In genomic region chr14:50354527-50354926, GRCh38 we compare ENCODE assay signal across 23 cellular contexts. TPM values are rescaled to one million over a fixed set of nuclear protein-coding genes. Genes with fewer than 3 reads are reported as not detected.
DNase-seq lines count a peak whose midpoint lies in the region; ATAC-seq and TF ChIP-seq lines count a peak whose summit lies in the region.
"Had no signal": no experiment of that assay in that cellular context is flagged by ENCODE, and none has a peak within 500 bp of the region (broad histone marks: within the 10 kb centered on the region; RNA-seq: fewer than 3 reads in every experiment).

No MANE protein-coding gene starts in this region.

- H2AFZ ChIP-seq in SK-N-SH (ENCODE audit: low read depth) (no peak overlapping the region), GM23338 (no peak overlapping the region)

- TF ChIP-seq EP300 in SK-N-SH (IDR thresholded peaks at IDR 0.05; ENCODE audit: borderline replicate concordance in 1 of 2, low read depth in 1 of 2, low read length in 1 of 2), result no peak

- H3K9me2 ChIP-seq in SK-N-SH (no peaks in the 10 kb centered on the region), GM23338 (ENCODE audit: insufficient read depth) (no peaks in the 10 kb centered on the region)

- TF ChIP-seq CTCF in SK-N-SH (IDR thresholded peaks at IDR 0.05) (no peak), choroid plexus epithelial cell (conservative IDR thresholded peaks at IDR 0.05; ENCODE audit: low read depth, low read length) (no peak), GM23338 (conservative IDR thresholded peaks at IDR 0.05; ENCODE audit: low read depth in 2 of 2) (no peak)

- ATAC-seq in SK-N-SH treated with all-trans-retinoic acid at 6 μM for 48 hours (peak; percentile 60; the same call in 2 of the 3 replicates), HG03432 (IDR thresholded peaks at IDR 0.05; ENCODE audit: unreplicated experiment) (no peak), GM23338 (no peak)
- ATAC-seq: GM12878, HCT116, HepG2 had no signal

- H3K36me3 ChIP-seq in SK-N-SH (replicated peaks in 1 of 2; ENCODE audit: control insufficient read depth in 1 of 2, insufficient read depth in 2 of 2, low read length in 1 of 2) (peaks cover 0 to 3% of the 10 kb centered on the region in 2 experiments), GM23338 (ENCODE audit: insufficient read depth) (no peaks in the 10 kb centered on the region)
- H3K36me3 ChIP-seq: BE2C had no signal

- DNase-seq in SK-N-SH (no peak), NCI-H2171 (lab: John Stamatoyannopoulos, UW) (peak; percentile 61), choroid plexus epithelial cell (ENCODE audit: low read depth) (peak; percentile 76), foreskin melanocyte (no peak), GM23338 (ENCODE audit: low spot score) (no peak)
- no peak for DNase-seq in T-helper 2 cell treated with Interferon-gamma antibody and Interleukin-4, amounts not matched to agents 5 μg/mL and 100 μg/mL, for 36 hours (ENCODE audit: low spot score)
- DNase-seq: BE2C; Caco-2; CD4-positive, CD25-positive, alpha-beta regulatory T cell; GF-D8; GOT3; KG1; NCI-H1436 treated with DMSO at 0.1 percent for 48 hours; NCI-H2029; NCI-H748 treated with DMSO at 0.1 percent for 48 hours; RPMI8226; SHP77 treated with DMSO at 0.1 percent for 48 hours; T-helper 1 cell had no signal

- no peak overlapping the region for H3K4me2 ChIP-seq in SK-N-SH
- no peak overlapping the region for H3K4me2 ChIP-seq in GM23338

- H3F3A ChIP-seq in SK-N-SH (replicated peaks; ENCODE audit: insufficient read depth) (no peaks in the 10 kb centered on the region), GM23338 (replicated peaks; ENCODE audit: low read depth) (no peaks in the 10 kb centered on the region)

- 45% methylated on average over 1 of the region's 1 CpG for WGBS in SK-N-SH (ENCODE audit: low lambda C conversion rate)

- CTCF ChIA-PET in SK-N-SH (lab: Yijun Ruan, JAX), result interaction anchor here (0.7 to 1.6 kb wide), 3 partner anchors 10 to 42 kb away, joined by 3 to 5 read pairs (median 3); partner anchors contain the start of gene CDKL1

- no peaks in the 10 kb centered on the region; the same call in 1 of the 3 replicates for H3K4me1 Mint-ChIP-seq in GM23338
- H3K4me1 Mint-ChIP-seq in T-helper 2 cell treated with Interferon-gamma antibody and Interleukin-4, amounts not matched to agents 5 μg/mL and 100 μg/mL, for 36 hours (ENCODE audit: low read depth), result no peaks in the 10 kb centered on the region

- no peaks in the 10 kb centered on the region for H3K9me3 ChIP-seq in SK-N-SH
- H3K9me3 ChIP-seq: BE2C, Caco-2 had no signal

- H3K4me3 ChIP-seq in SK-N-SH (ENCODE audit: low read depth in 2 of 2, low read length in 1 of 2) (no peak overlapping the region), choroid plexus epithelial cell (ENCODE audit: low read depth, low read length) (no peak overlapping the region), GM23338 (no peak overlapping the region)
- H3K4me3 ChIP-seq: GM12878 had no signal

- no peaks in the 10 kb centered on the region for H3K9me3 Mint-ChIP-seq in GM23338
- H3K9me3 Mint-ChIP-seq in T-helper 2 cell treated with Interferon-gamma antibody and Interleukin-4, amounts not matched to agents 5 μg/mL and 100 μg/mL, for 36 hours, result no peaks in the 10 kb centered on the region

- no peaks in the 10 kb centered on the region for H4K20me1 ChIP-seq in SK-N-SH (ENCODE audit: insufficient read depth)
- no peaks in the 10 kb centered on the region for H4K20me1 ChIP-seq in GM23338 (replicated peaks; ENCODE audit: insufficient read depth)

- no peaks in the 10 kb centered on the region for H3K79me2 ChIP-seq in SK-N-SH (ENCODE audit: insufficient read depth)
- no peaks in the 10 kb centered on the region for H3K79me2 ChIP-seq in GM23338 (replicated peaks; ENCODE audit: insufficient read depth)

- no peak for TF ChIP-seq RAD21 in SK-N-SH (IDR thresholded peaks at IDR 0.05; ENCODE audit: low read length)

- no peak overlapping the region for H3K9ac ChIP-seq in SK-N-SH

- H3K36me3 Mint-ChIP-seq in GM23338 (ENCODE audit: low read depth), result no peaks in the 10 kb centered on the region
- peaks cover 25% of the 10 kb centered on the region for H3K36me3 Mint-ChIP-seq in T-helper 2 cell treated with Interferon-gamma antibody and Interleukin-4, amounts not matched to agents 5 μg/mL and 100 μg/mL, for 36 hours (ENCODE audit: low read depth)

- H3K4me1 ChIP-seq in SK-N-SH (ENCODE audit: control insufficient read depth in 1 of 2, insufficient read depth in 2 of 2, low read depth in 1 of 2, low read length in 1 of 2) (no peaks in the 10 kb centered on the region; a peak in 1 of 4 replicates), GM23338 (ENCODE audit: insufficient read depth) (no peaks in the 10 kb centered on the region)
- H3K4me1 ChIP-seq: BE2C, Caco-2 had no signal

- H3K27ac Mint-ChIP-seq in GM23338, result no peak overlapping the region
- H3K27ac Mint-ChIP-seq in T-helper 2 cell treated with Interferon-gamma antibody and Interleukin-4, amounts not matched to agents 5 μg/mL and 100 μg/mL, for 36 hours, result no peak overlapping the region
- H3K27ac Mint-ChIP-seq: CD4-positive, CD25-positive, alpha-beta regulatory T cell had no signal

- H3K27me3 ChIP-seq in SK-N-SH (ENCODE audit: insufficient read depth) (no peaks in the 10 kb centered on the region), GM23338 (ENCODE audit: insufficient read depth) (no peaks in the 10 kb centered on the region)
- H3K27me3 ChIP-seq: BE2C had no signal

- H3K27ac ChIP-seq in SK-N-SH (ENCODE audit: low read depth in 2 of 2, low read length in 1 of 2), result no peak overlapping the region
- no peak overlapping the region for H3K27ac ChIP-seq in GM23338 (ENCODE audit: low read depth)

- H3K4me3 Mint-ChIP-seq in GM23338, result no peak overlapping the region
- no peak overlapping the region for H3K4me3 Mint-ChIP-seq in T-helper 2 cell treated with Interferon-gamma antibody and Interleukin-4, amounts not matched to agents 5 μg/mL and 100 μg/mL, for 36 hours
- H3K4me3 Mint-ChIP-seq: CD4-positive, CD25-positive, alpha-beta regulatory T cell had no signal

- POLR2A ChIA-PET in SK-N-SH (lab: Yijun Ruan, JAX), result no interaction called here

- no peaks in the 10 kb centered on the region for H3K27me3 Mint-ChIP-seq in GM23338 (ENCODE audit: insufficient read depth, low read depth, poor library complexity)
- H3K27me3 Mint-ChIP-seq in T-helper 2 cell treated with Interferon-gamma antibody and Interleukin-4, amounts not matched to agents 5 μg/mL and 100 μg/mL, for 36 hours (ENCODE audit: low read depth), result no peaks in the 10 kb centered on the region
- H3K27me3 Mint-ChIP-seq: CD4-positive, CD25-positive, alpha-beta regulatory T cell had no signal

TF ChIP-seq in SK-N-SH treated with all-trans-retinoic acid at 6 μM for 48 hours, 23 proteins besides CTCF, POLR2A, EP300 and RAD21 (continues in another document):
- TF ChIP-seq CSDC2 (CRISPR knock-in tag; IDR thresholded peaks at IDR 0.05) (no peak), ZFP30 (CRISPR knock-in tag; IDR thresholded peaks at IDR 0.05) (no peak)

TF ChIP-seq in SK-N-SH, 30 proteins besides CTCF, POLR2A, EP300 and RAD21 (continues in another document):
- TF ChIP-seq FOXM1 (IDR thresholded peaks at IDR 0.05; ENCODE audit: low read depth) (no peak), MEF2A (IDR thresholded peaks at IDR 0.05; ENCODE audit: borderline replicate concordance, low read depth) (no peak), TAF1 (IDR thresholded peaks at IDR 0.05; ENCODE audit: borderline replicate concordance, low read depth, low read length) (no peak), SIN3A (IDR thresholded peaks at IDR 0.05; ENCODE audit: borderline replicate concordance, low read depth, low read length) (no peak), GATA2 (CRISPR knock-in tag; IDR thresholded peaks at IDR 0.05) (no peak), ELF1 (IDR thresholded peaks at IDR 0.05) (no peak)
- TF ChIP-seq, protein P1, sequence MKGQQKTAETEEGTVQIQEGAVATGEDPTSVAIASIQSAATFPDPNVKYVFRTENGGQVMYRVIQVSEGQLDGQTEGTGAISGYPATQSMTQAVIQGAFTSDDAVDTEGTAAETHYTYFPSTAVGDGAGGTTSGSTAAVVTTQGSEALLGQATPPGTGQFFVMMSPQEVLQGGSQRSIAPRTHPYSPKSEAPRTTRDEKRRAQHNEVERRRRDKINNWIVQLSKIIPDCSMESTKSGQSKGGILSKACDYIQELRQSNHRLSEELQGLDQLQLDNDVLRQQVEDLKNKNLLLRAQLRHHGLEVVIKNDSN (IDR thresholded peaks at IDR 0.05; ENCODE audit: borderline replicate concordance, low read depth), result no peak

TF ChIP-seq in GM23338, 12 proteins besides CTCF, POLR2A, EP300 and RAD21 (continues in another document):
- no peak for TF ChIP-seq EZH2phosphoT487 (IDR thresholded peaks at IDR 0.05; ENCODE audit: unreplicated experiment)
- no peak for TF ChIP-seq ETS1 (IDR thresholded peaks at IDR 0.05)
- TF ChIP-seq POLR2AphosphoS5 (IDR thresholded peaks at IDR 0.05; ENCODE audit: low read depth), result no peak
- no peak for TF ChIP-seq JUNB (IDR thresholded peaks at IDR 0.05; ENCODE audit: unreplicated experiment)
- no peak for TF ChIP-seq STAT1 (IDR thresholded peaks at IDR 0.05; ENCODE audit: unreplicated experiment)
- no peak for TF ChIP-seq CREB1 (CRISPR knock-in tag; IDR thresholded peaks at IDR 0.05; ENCODE audit: low read depth)

RNA-seq across cellular contexts. Expression of gene CDKL1, which starts 42.2 kb away (rescaled TPM):
- polyA plus RNA-seq in SK-N-SH (2012; rRNA removed) (1.7 and 2.5 TPM in 2 replicates), GM23338 (2016; fragmentation: Nextera tagmentation; extraction: Ambion mirVana) (0.52 and 0.56 TPM in 2 replicates)
- 1.4 and 1.5 TPM in 2 replicates for polyA plus RNA-seq in SK-N-SH (2012; cell fraction: cytosol; rRNA removed)
- polyA plus RNA-seq in SK-N-SH (2012; cell fraction: nucleus; rRNA removed), result 1.6 and 2.8 TPM in 2 replicates
- total RNA-seq in GM23338 (2014; rRNA removed; shearing (Covaris generic)), result 0.19 and 0.52 TPM in 2 replicates

RNA-seq across cellular contexts. Expression of gene DMAC2L, which starts 42.4 kb away (rescaled TPM):
- polyA plus RNA-seq in SK-N-SH (2012; rRNA removed) (20.3 and 22.7 TPM in 2 replicates), GM23338 (2016; fragmentation: Nextera tagmentation; extraction: Ambion mirVana) (30.8 and 33.8 TPM in 2 replicates)
- polyA plus RNA-seq in SK-N-SH (2012; cell fraction: cytosol; rRNA removed), result 18.4 and 21.9 TPM in 2 replicates
- 12.5 and 21.6 TPM in 2 replicates for polyA plus RNA-seq in SK-N-SH (2012; cell fraction: nucleus; rRNA removed)
- 9.5 and 22.5 TPM in 2 replicates for total RNA-seq in GM23338 (2014; rRNA removed; shearing (Covaris generic))

RNA-seq across cellular contexts. Expression of gene L2HGDH, which starts 42.5 kb away (rescaled TPM):
- polyA plus RNA-seq in SK-N-SH (2012; rRNA removed) (5.4 and 8.4 TPM in 2 replicates), GM23338 (2016; fragmentation: Nextera tagmentation; extraction: Ambion mirVana) (12.3 and 13.5 TPM in 2 replicates)
- 6.0 and 6.2 TPM in 2 replicates for polyA plus RNA-seq in SK-N-SH (2012; cell fraction: cytosol; rRNA removed)
- 4.3 and 5.2 TPM in 2 replicates for polyA plus RNA-seq in SK-N-SH (2012; cell fraction: nucleus; rRNA removed)
- 22.0 and 28.5 TPM in 2 replicates for total RNA-seq in GM23338 (2014; rRNA removed; shearing (Covaris generic))

Comparison
In these comparisons a context has a peak if more than half of its experiments do, and no peak if none do; other contexts are left out.
1. DNase-seq: peak in NCI-H2171 (single experiment) and choroid plexus epithelial cell (single experiment); none in SK-N-SH (single experiment), foreskin melanocyte (single experiment), GM23338 (single experiment) and T-helper 2 cell treated with Interferon-gamma antibody and Interleukin-4, amounts not matched to agents 5 μg/mL and 100 μg/mL, for 36 hours (single experiment).